In the genomic region with DNA sequence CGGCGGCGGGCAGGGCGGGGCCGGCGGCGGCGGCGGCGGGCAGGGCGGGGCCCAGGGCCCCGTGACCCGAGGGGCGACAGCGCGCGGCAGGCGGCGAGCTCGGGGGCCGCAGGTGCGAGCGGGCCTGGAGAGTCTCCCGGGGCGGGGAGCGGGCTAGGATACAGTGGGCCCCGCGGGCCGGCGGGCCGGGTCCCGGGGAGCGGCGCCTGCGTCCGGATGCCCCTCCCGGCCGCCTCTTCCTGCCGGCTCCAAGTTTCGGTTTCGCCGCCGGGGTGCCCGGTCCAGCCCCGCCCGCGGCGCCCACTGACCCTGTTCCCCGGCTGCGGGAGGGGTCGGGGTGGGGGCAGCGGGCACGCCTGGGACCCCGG, we compare ENCODE assay signal across 8 cellular contexts. TPM values are rescaled to one million over a fixed set of nuclear protein-coding genes. Genes with fewer than 3 reads are reported as not detected.
DNase-seq lines count a peak whose midpoint lies in the region; ATAC-seq, FAIRE-seq and TF ChIP-seq lines count a peak whose summit lies in the region.

A gene (plus strand): TSS at position 62 of the 368 bp plus-strand sequence. CDS start 2,830 bp downstream, outside the sequence.

- peak within 1 kb of the TSS; percentile 82 for H3K4me3 ChIP-seq in fibroblast of mammary gland (ENCODE audit: control insufficient read depth, low read depth, low read length)

- no peaks in the 10 kb centered on the region for H3K27me3 Mint-ChIP-seq in activated T-helper 17 cell treated with anti-CD3 and anti-CD28 coated beads, Interleukin-2, amount 50 U/mL, for 72 hours
- H3K27me3 Mint-ChIP-seq in natural killer cell (ENCODE audit: low read depth in 2 of 2): no peaks in the 10 kb centered on the region

- ATAC-seq in activated T-helper 17 cell treated with anti-CD3 and anti-CD28 coated beads, Interleukin-2, amount 50 U/mL, for 72 hours (replicated peaks): peak; percentile 7
- peak; percentile 35 to 43 (median 40) for ATAC-seq in natural killer cell
- ATAC-seq in GM21526 (IDR thresholded peaks at IDR 0.05; ENCODE audit: low FRiP score, unreplicated experiment): no peak

- DNase-seq in D721Med (ENCODE audit: insufficient read length, low spot score) (peak; percentile 74), H4 (ENCODE audit: low spot score) (no peak), NCI-H774 (lab: John Stamatoyannopoulos, UW) (peak; percentile 60), fibroblast of mammary gland (ENCODE audit: low read depth) (no peak), natural killer cell (peak; percentile 75), NCI-H510A (lab: John Stamatoyannopoulos, UW) (no peak)

- intact Hi-C loops in natural killer cell (cut with micrococcal nuclease): no loop called here

- peaks cover 35% of the 10 kb centered on the region for H3K4me1 Mint-ChIP-seq in activated T-helper 17 cell treated with anti-CD3 and anti-CD28 coated beads, Interleukin-2, amount 50 U/mL, for 72 hours
- peaks cover 35 to 40% of the 10 kb centered on the region in 2 donors for H3K4me1 Mint-ChIP-seq in natural killer cell

- no peaks in the 10 kb centered on the region for H3K9me3 Mint-ChIP-seq in activated T-helper 17 cell treated with anti-CD3 and anti-CD28 coated beads, Interleukin-2, amount 50 U/mL, for 72 hours
- no peaks in the 10 kb centered on the region for H3K9me3 Mint-ChIP-seq in natural killer cell

- peak within 1 kb of the TSS; percentile 99 for H3K4me3 Mint-ChIP-seq in activated T-helper 17 cell treated with anti-CD3 and anti-CD28 coated beads, Interleukin-2, amount 50 U/mL, for 72 hours
- peak within 1 kb of the TSS; percentile 95 for H3K4me3 Mint-ChIP-seq in natural killer cell

- TF ChIP-seq CTCF in D721Med (IDR thresholded peaks at IDR 0.05; ENCODE audit: insufficient read depth, missing control alignments) (no peak), fibroblast of mammary gland (conservative IDR thresholded peaks at IDR 0.05; ENCODE audit: control insufficient read depth, insufficient read depth, low read depth, low read length) (no peak), natural killer cell (IDR thresholded peaks at IDR 0.05) (no peak)

- no peak for FAIRE-seq in D721Med (lab: Jason Lieb, UNC)

- H3K36me3 Mint-ChIP-seq in activated T-helper 17 cell treated with anti-CD3 and anti-CD28 coated beads, Interleukin-2, amount 50 U/mL, for 72 hours (ENCODE audit: low read depth): peaks cover 32% of the 10 kb centered on the region
- H3K36me3 Mint-ChIP-seq in natural killer cell: no peaks in the 10 kb centered on the region

- peak within 1 kb of the TSS; percentile 98 for H3K27ac Mint-ChIP-seq in activated T-helper 17 cell treated with anti-CD3 and anti-CD28 coated beads, Interleukin-2, amount 50 U/mL, for 72 hours
- H3K27ac Mint-ChIP-seq in natural killer cell: peak within 1 kb of the TSS; percentile 94 to 96

RNA-seq across cellular contexts. Expression of the gene that starts here (rescaled TPM):
- 56.6 and 65.7 TPM in 2 replicates for total RNA-seq in H4 (2014; rRNA removed; shearing (Covaris generic))
- 1,000 to 10,000 TPM; 1,022 to 1,405 TPM for total RNA-seq in activated T-helper 17 cell treated with anti-CD3 and anti-CD28 coated beads, Interleukin-2, amount 50 U/mL, for 72 hours
- total RNA-seq in natural killer cell: 1,000 to 10,000 TPM in 2 of 3 donors, 100 to 1,000 TPM in 1; 929 to 1,120 (median 1,060) TPM

Comparison
In these comparisons a context has a peak if more than half of its experiments do, and no peak if none do; other contexts are left out.
1. RNA of the gene that starts here (total RNA-seq): 1,022 to 1,405 TPM in activated T-helper 17 cell treated with anti-CD3 and anti-CD28 coated beads, Interleukin-2, amount 50 U/mL, for 72 hours and 929 to 1,120 TPM in natural killer cell; 56.6 to 65.7 TPM in H4; every median in the first group is over 10 times any median in the second.
2. DNase-seq: peak in D721Med (single experiment), NCI-H774 (single experiment) and natural killer cell (single experiment); none in H4 (single experiment), fibroblast of mammary gland (single experiment) and NCI-H510A (single experiment).